Comparison of ENCODE assay signal across 8 cellular contexts in the genomic region with DNA sequence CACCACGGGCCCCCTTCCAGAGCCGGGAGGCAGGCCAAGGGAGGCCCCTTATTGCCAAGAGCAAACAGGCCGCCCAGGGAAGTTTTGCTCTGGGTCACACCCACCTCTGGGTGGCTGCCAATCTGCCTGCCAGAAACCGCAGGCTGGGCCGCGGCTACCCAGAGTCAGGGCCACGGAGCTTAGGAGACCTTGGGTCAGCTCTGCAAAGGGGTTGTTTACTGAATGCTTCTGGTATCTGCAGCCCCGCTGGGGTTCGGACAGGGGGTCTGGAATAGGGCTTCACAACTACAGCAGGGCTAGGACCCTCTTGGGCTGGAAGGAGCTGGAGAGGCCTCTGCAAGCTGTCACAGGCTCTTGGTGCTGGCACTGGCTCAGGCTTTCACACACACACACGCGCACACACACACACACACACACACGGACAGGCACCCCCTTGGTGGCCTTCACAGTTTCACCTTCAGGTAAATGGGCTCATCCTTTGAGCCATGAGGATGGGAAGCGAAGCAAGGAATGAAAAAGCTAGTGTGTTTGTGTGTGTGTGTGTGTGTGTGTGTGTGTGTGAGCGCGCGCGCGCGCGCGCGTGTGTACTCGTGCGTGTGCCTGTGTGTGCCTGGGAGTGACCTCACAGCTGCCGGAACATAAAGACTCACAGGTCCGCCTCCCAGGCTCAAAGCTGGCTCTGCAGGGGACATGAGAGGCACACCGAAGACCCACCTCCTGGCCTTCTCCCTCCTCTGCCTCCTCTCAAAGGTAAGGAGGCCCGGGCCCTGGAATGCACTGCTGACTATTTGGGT. TPM values are rescaled to one million over a fixed set of nuclear protein-coding genes. Genes with fewer than 3 reads are reported as not detected.
DNase-seq lines count a peak whose midpoint lies in the region; ATAC-seq and TF ChIP-seq lines count a peak whose summit lies in the region.

A gene with protein sequence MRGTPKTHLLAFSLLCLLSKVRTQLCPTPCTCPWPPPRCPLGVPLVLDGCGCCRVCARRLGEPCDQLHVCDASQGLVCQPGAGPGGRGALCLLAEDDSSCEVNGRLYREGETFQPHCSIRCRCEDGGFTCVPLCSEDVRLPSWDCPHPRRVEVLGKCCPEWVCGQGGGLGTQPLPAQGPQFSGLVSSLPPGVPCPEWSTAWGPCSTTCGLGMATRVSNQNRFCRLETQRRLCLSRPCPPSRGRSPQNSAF (plus strand): TSS at position 669 of the 794 bp plus-strand sequence. CDS start 22 bp downstream, at position 691.

- H3K27me3 ChIP-seq in lower lobe of right lung (ENCODE audit: low read depth) = no peaks in the 10 kb centered on the region

- ATAC-seq in lower lobe of right lung (peak; percentile 89 to 92), GM19328 (IDR thresholded peaks at IDR 0.05; ENCODE audit: unreplicated experiment) (no peak)

- peak; percentile 83 for DNase-seq in AG10803 (ENCODE audit: low read depth)
- DNase-seq in NCI-H1694 (lab: John Stamatoyannopoulos, UW) = peak; percentile 27
- peak; percentile 81 to 92 for DNase-seq in cardiac fibroblast (ENCODE audit: low read depth in 2 of 2)
- peak; percentile 90 for DNase-seq in lower lobe of right lung
- DNase-seq in activated CD4-positive, alpha-beta T cell treated with anti-CD3 and anti-CD28 coated beads, Interleukin-2, amount 50 U/mL, for 1 hour = no peak
- DNase-seq in T-helper 9 cell = no peak
- no peak for DNase-seq in stimulated activated CD4-positive, alpha-beta T cell treated with anti-CD3 and anti-CD28 coated beads, Interleukin-2, amount 100 ng/mL, for 48 hours

- TF ChIP-seq CTCF in AG10803 (conservative IDR thresholded peaks at IDR 0.05; ENCODE audit: low read length) (no peak), cardiac fibroblast (IDR thresholded peaks at IDR 0.05; ENCODE audit: low read depth, low read length) (no peak), lower lobe of right lung (IDR thresholded peaks at IDR 0.05) (no peak)

- H3K36me3 ChIP-seq in lower lobe of right lung = no peaks in the 10 kb centered on the region

- intact Hi-C loops in lower lobe of right lung (cut with DNase I) = no loop called here

- peak within 1 kb of the TSS; percentile 80 for H3K27ac ChIP-seq in lower lobe of right lung

- H3K4me3 ChIP-seq in AG10803 (ENCODE audit: low read length) (peak within 1 kb of the TSS; percentile 34), cardiac fibroblast (replicated peaks in 1 of 2; ENCODE audit: low read depth in 2 of 2, low read length in 2 of 2) (no peak within 1 kb of the TSS), lower lobe of right lung (peak within 1 kb of the TSS; percentile 42)

- no peaks in the 10 kb centered on the region for H3K9me3 ChIP-seq in lower lobe of right lung

- peaks cover 26% of the 10 kb centered on the region for H3K4me1 ChIP-seq in lower lobe of right lung

RNA-seq across cellular contexts. Expression of the gene that starts here (rescaled TPM):
- 42.3 TPM for total RNA-seq in lower lobe of right lung

Comparison
In these comparisons a context has a peak if more than half of its experiments do, and no peak if none do; other contexts are left out.
1. DNase-seq: peak in AG10803 (single experiment), NCI-H1694 (single experiment), cardiac fibroblast (2 of 2) and lower lobe of right lung (single experiment); none in activated CD4-positive, alpha-beta T cell treated with anti-CD3 and anti-CD28 coated beads, Interleukin-2, amount 50 U/mL, for 1 hour (single experiment), T-helper 9 cell (single experiment) and stimulated activated CD4-positive, alpha-beta T cell treated with anti-CD3 and anti-CD28 coated beads, Interleukin-2, amount 100 ng/mL, for 48 hours (0 of 2).
2. H3K4me3 ChIP-seq: peak in AG10803 (single experiment) and lower lobe of right lung (single experiment); none in cardiac fibroblast (0 of 2).